In the genomic region with DNA sequence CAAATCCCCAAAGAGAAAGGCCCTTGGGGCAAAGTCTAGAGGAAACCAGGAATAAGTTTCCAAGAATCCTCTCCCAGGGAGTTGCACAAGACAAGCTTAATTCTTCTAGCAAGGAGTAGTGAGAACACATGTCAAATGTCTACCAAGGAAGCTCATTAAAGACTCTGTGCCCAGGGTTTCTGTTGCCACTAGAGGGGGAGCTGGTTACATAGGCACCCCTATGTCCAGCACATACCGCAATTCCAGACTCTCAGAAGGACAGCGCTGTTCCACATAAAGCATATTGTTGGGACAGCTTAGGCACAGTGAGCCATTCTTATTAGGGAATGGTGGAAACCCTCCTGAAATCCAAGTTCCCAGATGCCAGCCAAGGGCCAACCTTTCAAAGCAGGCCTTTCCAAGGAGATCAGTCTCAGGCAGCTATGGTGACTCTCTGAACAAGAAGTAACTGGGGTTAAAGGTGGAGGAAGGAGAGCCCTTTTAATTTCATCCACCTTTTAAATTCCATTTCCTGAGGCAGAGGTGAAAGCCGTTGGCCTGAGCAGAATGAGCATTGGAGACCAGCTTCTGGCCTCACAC, we compare ENCODE assay signal across 9 cellular contexts.
DNase-seq lines count a peak whose midpoint lies in the region; ATAC-seq and TF ChIP-seq lines count a peak whose summit lies in the region.
"Had no signal": no experiment of that assay in that cellular context is flagged by ENCODE, and none has a peak within 500 bp of the region (broad histone marks: within the 10 kb centered on the region; RNA-seq: fewer than 3 reads in every experiment).

No MANE protein-coding gene starts in this region.

- H3K9ac ChIP-seq in PC-3 (ENCODE audit: low read length) = no peak overlapping the region

- peaks cover 5% of the 10 kb centered on the region; the same call in 2 of the 3 replicates for H3K4me1 Mint-ChIP-seq in GM23338
- H3K4me1 Mint-ChIP-seq in osteocyte (ENCODE audit: unreplicated experiment) = no peaks in the 10 kb centered on the region
- H3K4me1 Mint-ChIP-seq: naive B cell had no signal

- no TSS peak for BruUV-seq in PC-3 (replicated peaks; lab: Mats Ljungman, UMichigan)

- intact Hi-C loops in PC-3 (cut with micrococcal nuclease) = loop anchor here (1.0 kb wide), 1 partner anchor 67 kb away; no protein-coding TSS in a partner anchor

- no peak overlapping the region for H3K4me3 Mint-ChIP-seq in GM23338
- H3K4me3 Mint-ChIP-seq in osteocyte (ENCODE audit: unreplicated experiment) = no peak overlapping the region
- H3K4me3 Mint-ChIP-seq: naive B cell had no signal

- H3F3A ChIP-seq in GM23338 (replicated peaks; ENCODE audit: low read depth) (no peaks in the 10 kb centered on the region), PC-3 (ENCODE audit: low read length, unreplicated experiment) (no peaks in the 10 kb centered on the region)

- ATAC-seq in GM23338 (peak; percentile 80), PC-3 (peak; percentile 91), esophagus mucosa (peak; percentile 37), GM18520 (IDR thresholded peaks at IDR 0.05; ENCODE audit: unreplicated experiment) (no peak), GM18873 (IDR thresholded peaks at IDR 0.05; ENCODE audit: low FRiP score, unreplicated experiment) (no peak)

- H3K79me2 ChIP-seq in GM23338 (replicated peaks; ENCODE audit: insufficient read depth) = no peaks in the 10 kb centered on the region
- H3K79me2 ChIP-seq in PC-3 (ENCODE audit: low read length) = no peaks in the 10 kb centered on the region

- H3K9me2 ChIP-seq in GM23338 (ENCODE audit: insufficient read depth) (no peaks in the 10 kb centered on the region), PC-3 (replicated peaks; ENCODE audit: low read length) (no peaks in the 10 kb centered on the region)

- H3K4me3 ChIP-seq in GM23338 (no peak overlapping the region), PC-3 (ENCODE audit: low read length) (no peak overlapping the region)

- H4K20me1 ChIP-seq in GM23338 (replicated peaks; ENCODE audit: insufficient read depth) = no peaks in the 10 kb centered on the region
- no peaks in the 10 kb centered on the region for H4K20me1 ChIP-seq in PC-3 (ENCODE audit: low read length)

- POLR2A ChIA-PET in PC-3 (lab: Charles Lee; ENCODE audit: unreplicated experiment) = interaction anchor here (0.7 kb wide), 1 partner anchor 844 kb away, joined by 5 read pairs; no protein-coding TSS in a partner anchor

- H3K36me3 Mint-ChIP-seq in GM23338 (ENCODE audit: low read depth) (peaks cover 3% of the 10 kb centered on the region; the same call in 2 of the 3 replicates), osteocyte (ENCODE audit: unreplicated experiment) (peaks cover 3% of the 10 kb centered on the region)

- H3K27ac Mint-ChIP-seq in GM23338 (no peak overlapping the region; the same call in 1 of the 2 replicates), osteocyte (ENCODE audit: unreplicated experiment) (no peak overlapping the region)
- H3K27ac Mint-ChIP-seq: naive B cell had no signal

- peak; percentile 68 to 83 for TF ChIP-seq CTCF in GM23338 (conservative IDR thresholded peaks at IDR 0.05; ENCODE audit: low read depth in 2 of 2)
- TF ChIP-seq CTCF in PC-3 (conservative IDR thresholded peaks at IDR 0.05; ENCODE audit: low read depth, low read length) = peak; percentile 65
- TF ChIP-seq CTCF in osteocyte (IDR thresholded peaks at IDR 0.05) = peak; percentile 58

- CTCF ChIA-PET in PC-3 (lab: Charles Lee) = interaction anchor here (0.6 to 1.5 kb wide), 7 partner anchors 64 to 243 kb away, joined by 3 to 21 read pairs (median 4); no protein-coding TSS in a partner anchor

- H2AFZ ChIP-seq in GM23338 = no peak overlapping the region
- H2AFZ ChIP-seq in PC-3 (ENCODE audit: low read length) = no peak overlapping the region

- H3K9me3 Mint-ChIP-seq in GM23338 (peaks cover 3% of the 10 kb centered on the region), osteocyte (ENCODE audit: unreplicated experiment) (peaks cover 2% of the 10 kb centered on the region)

- H3K4me1 ChIP-seq in GM23338 (ENCODE audit: insufficient read depth) = no peaks in the 10 kb centered on the region
- peaks cover 10% of the 10 kb centered on the region for H3K4me1 ChIP-seq in PC-3 (ENCODE audit: insufficient read depth, low read length)

- H3K36me3 ChIP-seq in GM23338 (ENCODE audit: insufficient read depth) = no peaks in the 10 kb centered on the region
- no peaks in the 10 kb centered on the region; the same call in 1 of the 2 replicates for H3K36me3 ChIP-seq in PC-3 (ENCODE audit: low read depth, low read length)

- H3K9me3 ChIP-seq in PC-3 (ENCODE audit: low read length) = no peaks in the 10 kb centered on the region

- DNase-seq in GM23338 (ENCODE audit: low spot score) (peak; percentile 53), PC-3 (peak; percentile 54), osteocyte (ENCODE audit: extremely low spot score, unreplicated experiment) (no peak), COLO829 (ENCODE audit: low spot score) (no peak)
- DNase-seq in NK-92 treated with Interleukin-12 subunit alpha and Interleukin-12 subunit beta, amount 100 ng/mL, for 24 hours (lab: John Stamatoyannopoulos, UW) = no peak
- DNase-seq: naive B cell had no signal

- H3K27ac ChIP-seq in GM23338 (ENCODE audit: low read depth) (no peak overlapping the region), PC-3 (ENCODE audit: low read length) (no peak overlapping the region)

- H3K4me2 ChIP-seq in GM23338 (no peak overlapping the region), PC-3 (ENCODE audit: low read length) (no peak overlapping the region)

- H3K27me3 Mint-ChIP-seq in GM23338 (ENCODE audit: insufficient read depth, low read depth, poor library complexity) (peaks cover 12% of the 10 kb centered on the region), osteocyte (ENCODE audit: unreplicated experiment) (peaks cover 47% of the 10 kb centered on the region)

- H3K27me3 ChIP-seq in GM23338 (ENCODE audit: insufficient read depth) = no peaks in the 10 kb centered on the region
- no peaks in the 10 kb centered on the region for H3K27me3 ChIP-seq in PC-3 (ENCODE audit: low read length)

TF ChIP-seq in GM23338, 12 proteins besides CTCF, POLR2A, EP300 and RAD21:
- TF ChIP-seq, protein P1, sequence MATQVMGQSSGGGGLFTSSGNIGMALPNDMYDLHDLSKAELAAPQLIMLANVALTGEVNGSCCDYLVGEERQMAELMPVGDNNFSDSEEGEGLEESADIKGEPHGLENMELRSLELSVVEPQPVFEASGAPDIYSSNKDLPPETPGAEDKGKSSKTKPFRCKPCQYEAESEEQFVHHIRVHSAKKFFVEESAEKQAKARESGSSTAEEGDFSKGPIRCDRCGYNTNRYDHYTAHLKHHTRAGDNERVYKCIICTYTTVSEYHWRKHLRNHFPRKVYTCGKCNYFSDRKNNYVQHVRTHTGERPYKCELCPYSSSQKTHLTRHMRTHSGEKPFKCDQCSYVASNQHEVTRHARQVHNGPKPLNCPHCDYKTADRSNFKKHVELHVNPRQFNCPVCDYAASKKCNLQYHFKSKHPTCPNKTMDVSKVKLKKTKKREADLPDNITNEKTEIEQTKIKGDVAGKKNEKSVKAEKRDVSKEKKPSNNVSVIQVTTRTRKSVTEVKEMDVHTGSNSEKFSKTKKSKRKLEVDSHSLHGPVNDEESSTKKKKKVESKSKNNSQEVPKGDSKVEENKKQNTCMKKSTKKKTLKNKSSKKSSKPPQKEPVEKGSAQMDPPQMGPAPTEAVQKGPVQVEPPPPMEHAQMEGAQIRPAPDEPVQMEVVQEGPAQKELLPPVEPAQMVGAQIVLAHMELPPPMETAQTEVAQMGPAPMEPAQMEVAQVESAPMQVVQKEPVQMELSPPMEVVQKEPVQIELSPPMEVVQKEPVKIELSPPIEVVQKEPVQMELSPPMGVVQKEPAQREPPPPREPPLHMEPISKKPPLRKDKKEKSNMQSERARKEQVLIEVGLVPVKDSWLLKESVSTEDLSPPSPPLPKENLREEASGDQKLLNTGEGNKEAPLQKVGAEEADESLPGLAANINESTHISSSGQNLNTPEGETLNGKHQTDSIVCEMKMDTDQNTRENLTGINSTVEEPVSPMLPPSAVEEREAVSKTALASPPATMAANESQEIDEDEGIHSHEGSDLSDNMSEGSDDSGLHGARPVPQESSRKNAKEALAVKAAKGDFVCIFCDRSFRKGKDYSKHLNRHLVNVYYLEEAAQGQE (IDR thresholded peaks at IDR 0.05; ENCODE audit: unreplicated experiment) = no peak
- TF ChIP-seq STAT1 (IDR thresholded peaks at IDR 0.05; ENCODE audit: unreplicated experiment) (no peak), POLR2AphosphoS5 (IDR thresholded peaks at IDR 0.05; ENCODE audit: low read depth) (no peak), NANOG (IDR thresholded peaks at IDR 0.05; ENCODE audit: borderline replicate concordance) (no peak)
TF ChIP-seq in GM23338: peak in this region for 0.

Comparison
In these comparisons a context has a peak if more than half of its experiments do, and no peak if none do; other contexts are left out.
1. ATAC-seq: peak in GM23338 (single experiment), PC-3 (single experiment) and esophagus mucosa (single experiment); none in GM18520 (single experiment) and GM18873 (single experiment).
2. DNase-seq: peak in GM23338 (single experiment) and PC-3 (single experiment); none in osteocyte (single experiment), COLO829 (single experiment) and NK-92 treated with Interleukin-12 subunit alpha and Interleukin-12 subunit beta, amount 100 ng/mL, for 24 hours (single experiment).
3. Peak in every context shown above with its lines, with median percentiles within 50 percentile points of each other: CTCF ChIP-seq.